17 cellular contexts compared by ENCODE assay signal in genomic region chr17:78118801-78119241, GRCh38.
DNase-seq lines count a peak whose midpoint lies in the region; ATAC-seq and TF ChIP-seq lines count a peak whose summit lies in the region.
"Had no signal": no experiment of that assay in that cellular context is flagged by ENCODE, and none has a peak within 500 bp of the region (broad histone marks: within the 10 kb centered on the region; RNA-seq: fewer than 3 reads in every experiment).

No MANE protein-coding gene starts in this region.

- H3K4me2 ChIP-seq in BLaER1 treated with 17β-estradiol and CSF1 and Interleukin-3, amounts not matched to agents 10 nM and 100 nM: peak overlapping the region; percentile 13 to 76 (median 54); a peak in 19 of 22 replicates
- H3K4me2 ChIP-seq: A549 had no signal

- peaks cover 80 to 98% (median 88%) of the 10 kb centered on the region in 11 experiments for H3K36me3 ChIP-seq in BLaER1 treated with 17β-estradiol and CSF1 and Interleukin-3, amounts not matched to agents 10 nM and 100 nM
- peaks cover 82% of the 10 kb centered on the region for H3K36me3 ChIP-seq in effector memory CD4-positive, alpha-beta T cell (ENCODE audit: control insufficient read depth, insufficient read depth, low read length)
- H3K36me3 ChIP-seq: MG63 had no signal

- in situ Hi-C loops in GM18951 (cut with MboI; ENCODE audit: low sequenced_read_pairs, unreplicated experiment): loop anchor here (5.0 kb wide), 1 partner anchor 63 kb away; no protein-coding TSS in a partner anchor

- no peak for ATAC-seq in stimulated activated naive B cell treated with anti-CD40 and anti-IgM and Interleukin-4, amounts not matched to agents 10 μg/mL and 1 μg/mL and 100 μg/mL, for 72 hours (replicated peaks)
- ATAC-seq: A549 had no signal

- H4K20me1 ChIP-seq in BLaER1 treated with 17β-estradiol and CSF1 and Interleukin-3, amounts not matched to agents 10 nM and 100 nM: peaks cover 75 to 100% (median 89%) of the 10 kb centered on the region in 11 experiments

- no peak for DNase-seq in effector memory CD4-positive, alpha-beta T cell
- DNase-seq in stimulated activated naive B cell treated with anti-CD40 and anti-IgM and Interleukin-4, amounts not matched to agents 10 μg/mL and 1 μg/mL and 100 μg/mL, for 72 hours: no peak
- DNase-seq in RPMI8226 (no peak), HUDEP-2 (lab: John Stamatoyannopoulos, UW; ENCODE audit: unreplicated experiment in 76 of 76) (no peak), HK-2 (ENCODE audit: unreplicated experiment) (no peak)
- DNase-seq: Calu3, DMS53, Karpas-422, MG63, NCI-H1092 treated with DMSO at 0.1 percent for 48 hours, NCI-H1694, NCI-H2107, NCI-H526 had no signal

- no peak overlapping the region for H3K4me3 Mint-ChIP-seq in stimulated activated naive B cell treated with anti-CD40 and anti-IgM and Interleukin-4, amounts not matched to agents 10 μg/mL and 1 μg/mL and 100 μg/mL, for 72 hours
- H3K4me3 Mint-ChIP-seq: CD14-positive monocyte had no signal

- no peaks in the 10 kb centered on the region for H3K9me3 Mint-ChIP-seq in stimulated activated naive B cell treated with anti-CD40 and anti-IgM and Interleukin-4, amounts not matched to agents 10 μg/mL and 1 μg/mL and 100 μg/mL, for 72 hours

- peak overlapping the region; percentile 83 for H3K27ac Mint-ChIP-seq in stimulated activated naive B cell treated with anti-CD40 and anti-IgM and Interleukin-4, amounts not matched to agents 10 μg/mL and 1 μg/mL and 100 μg/mL, for 72 hours
- H3K27ac Mint-ChIP-seq: CD14-positive monocyte had no signal

- no peaks in the 10 kb centered on the region for H3K27me3 ChIP-seq in BLaER1 treated with 17β-estradiol and CSF1 and Interleukin-3, amounts not matched to agents 10 nM and 100 nM
- H3K27me3 ChIP-seq in effector memory CD4-positive, alpha-beta T cell (replicated peaks; ENCODE audit: control insufficient read depth, insufficient read depth, low read length, poor library complexity, severe bottlenecking): no peaks in the 10 kb centered on the region
- H3K27me3 ChIP-seq: MG63 had no signal

- H3K27me3 Mint-ChIP-seq in stimulated activated naive B cell treated with anti-CD40 and anti-IgM and Interleukin-4, amounts not matched to agents 10 μg/mL and 1 μg/mL and 100 μg/mL, for 72 hours: no peaks in the 10 kb centered on the region

- H3K4me1 ChIP-seq in BLaER1 treated with 17β-estradiol and CSF1 and Interleukin-3, amounts not matched to agents 10 nM and 100 nM: peaks cover 62 to 87% (median 78%) of the 10 kb centered on the region in 10 experiments
- H3K4me1 ChIP-seq in effector memory CD4-positive, alpha-beta T cell (ENCODE audit: control insufficient read depth, insufficient read depth, low read length, poor library complexity, severe bottlenecking): peaks cover 55% of the 10 kb centered on the region
- H3K4me1 ChIP-seq: A549 had no signal

- TF ChIP-seq POLR2A in GM18951 (IDR thresholded peaks at IDR 0.05; ENCODE audit: extremely low read depth, insufficient read depth, insufficient read length): peak; percentile 39

- peak overlapping the region in 2 of 11 experiments; percentile 4 to 9; a peak in 1 of 22 replicates for H3K27ac ChIP-seq in BLaER1 treated with 17β-estradiol and CSF1 and Interleukin-3, amounts not matched to agents 10 nM and 100 nM
- peak overlapping the region; percentile 18 for H3K27ac ChIP-seq in effector memory CD4-positive, alpha-beta T cell (ENCODE audit: insufficient read depth, low read length, poor library complexity, severe bottlenecking)
- H3K27ac ChIP-seq: A549 had no signal

- H3K4me3 ChIP-seq in BLaER1 treated with 17β-estradiol and CSF1 and Interleukin-3, amounts not matched to agents 10 nM and 100 nM: no peak overlapping the region
- no peak overlapping the region for H3K4me3 ChIP-seq in effector memory CD4-positive, alpha-beta T cell (ENCODE audit: insufficient read depth, low read depth, low read length, poor library complexity, severe bottlenecking)
- H3K4me3 ChIP-seq: A549, MG63 had no signal

- peaks cover 52 to 77% of the 10 kb centered on the region in 2 donors for H3K4me1 Mint-ChIP-seq in stimulated activated naive B cell treated with anti-CD40 and anti-IgM and Interleukin-4, amounts not matched to agents 10 μg/mL and 1 μg/mL and 100 μg/mL, for 72 hours

- H3K9me3 ChIP-seq in BLaER1 treated with 17β-estradiol and CSF1 and Interleukin-3, amounts not matched to agents 10 nM and 100 nM (replicated peaks in 1 of 11): no peaks in the 10 kb centered on the region
- no peaks in the 10 kb centered on the region for H3K9me3 ChIP-seq in effector memory CD4-positive, alpha-beta T cell (ENCODE audit: control insufficient read depth, low read length)
- H3K9me3 ChIP-seq: A549, MG63 had no signal

- peaks cover 70 to 78% of the 10 kb centered on the region in 2 donors for H3K36me3 Mint-ChIP-seq in stimulated activated naive B cell treated with anti-CD40 and anti-IgM and Interleukin-4, amounts not matched to agents 10 μg/mL and 1 μg/mL and 100 μg/mL, for 72 hours

- H3K9ac ChIP-seq in BLaER1 treated with 17β-estradiol and CSF1 and Interleukin-3, amounts not matched to agents 10 nM and 100 nM: peak overlapping the region in 3 of 11 experiments; percentile 3 to 38 (median 33); a peak in 2 of 22 replicates
